In the genomic region with DNA sequence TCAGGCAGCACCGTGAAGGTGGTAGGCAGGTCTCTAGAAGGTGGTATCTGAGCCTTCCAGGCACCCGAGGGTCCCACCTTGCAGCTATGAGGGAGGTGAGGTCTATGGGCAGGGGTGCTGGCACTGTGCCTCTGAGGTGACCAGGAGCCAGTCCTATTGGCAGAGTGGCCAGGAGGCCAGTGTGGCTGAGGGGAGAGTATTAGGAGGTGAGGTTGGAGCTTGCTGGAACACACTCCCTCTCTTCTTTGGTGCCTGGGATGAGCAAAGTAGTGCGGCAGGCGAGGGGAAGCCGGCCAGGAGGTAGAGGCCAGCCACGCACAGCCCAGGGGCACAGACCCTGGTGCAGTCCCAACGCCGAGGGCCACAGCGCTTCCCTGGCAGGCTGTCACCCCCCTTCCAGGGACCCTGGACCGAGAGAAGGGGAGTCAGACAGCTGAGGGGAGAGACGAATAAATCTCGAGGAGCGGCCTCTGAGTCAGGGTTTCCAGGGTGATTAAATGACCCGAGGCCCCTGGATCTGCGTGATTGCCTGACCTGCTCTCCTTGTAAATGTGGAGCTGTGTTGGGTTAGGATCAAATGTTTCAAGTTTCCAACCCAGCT, we compare ENCODE assay signal across 18 cellular contexts.
A peak's percentile ranks its signal among the peaks of the same experiment; 100 is the strongest.
DNase-seq lines count a peak whose midpoint lies in the region; ATAC-seq, FAIRE-seq and TF ChIP-seq lines count a peak whose summit lies in the region.
"Had no signal": no experiment of that assay in that cellular context is flagged by ENCODE, and none has a peak within 500 bp of the region (broad histone marks: within the 10 kb centered on the region; RNA-seq: fewer than 3 reads in every experiment).

No MANE protein-coding gene starts in this region.

- H3K27ac Mint-ChIP-seq in T-cell = no peak overlapping the region
- H3K27ac Mint-ChIP-seq: activated CD8-positive, alpha-beta memory T cell treated with anti-CD3 and anti-CD28 coated beads, Interleukin-2, amount 10 ng/mL, durations not matched to agents 7 days and 5 days; activated naive CD8-positive, alpha-beta T cell treated with anti-CD3 and anti-CD28 coated beads for 36 hours; dendritic cell treated with granulocyte-macrophage colony-stimulating factor and Interleukin-4, amounts not matched to agents 40 ng/mL and 50 ng/mL, for 4 days; naive thymus-derived CD4-positive, alpha-beta T cell had no signal

- H3K27me3 ChIP-seq in AG04450 (ENCODE audit: control insufficient read depth, insufficient read depth, low read length) (no peaks in the 10 kb centered on the region), SJCRH30 (no peaks in the 10 kb centered on the region), gastroesophageal sphincter (no peaks in the 10 kb centered on the region), rectal smooth muscle tissue (ENCODE audit: control insufficient read depth, insufficient read depth, low read length) (no peaks in the 10 kb centered on the region)

- H3K4me1 ChIP-seq in SJCRH30 = peaks cover 21% of the 10 kb centered on the region
- peaks cover 0 to 42% (median 0%) of the 10 kb centered on the region in 3 donors for H3K4me1 ChIP-seq in gastroesophageal sphincter
- peaks cover 12% of the 10 kb centered on the region for H3K4me1 ChIP-seq in rectal smooth muscle tissue (ENCODE audit: control insufficient read depth, insufficient read depth, low read length)

- no peaks in the 10 kb centered on the region for H3K36me3 ChIP-seq in SJCRH30
- H3K36me3 ChIP-seq in gastroesophageal sphincter = peaks cover 0 to 14% of the 10 kb centered on the region in 2 donors
- H3K36me3 ChIP-seq in rectal smooth muscle tissue (ENCODE audit: control insufficient read depth, insufficient read depth, low read length) = no peaks in the 10 kb centered on the region

- H3K27me3 Mint-ChIP-seq in T-cell = no peaks in the 10 kb centered on the region
- H3K27me3 Mint-ChIP-seq: activated naive CD8-positive, alpha-beta T cell treated with anti-CD3 and anti-CD28 coated beads for 36 hours; dendritic cell treated with granulocyte-macrophage colony-stimulating factor and Interleukin-4, amounts not matched to agents 40 ng/mL and 50 ng/mL, for 4 days had no signal

- TF ChIP-seq POLR2A in gastroesophageal sphincter (IDR thresholded peaks at IDR 0.05) = no peak

- CTCF ChIA-PET in AG04450 (lab: Charles Lee) = interaction anchor here (1.0 to 2.7 kb wide), 3 partner anchors 63 to 280 kb away, joined by 3 to 8 read pairs (median 4); no protein-coding TSS in a partner anchor
- CTCF ChIA-PET in T-cell (lab: Charles Lee) = no interaction called here

- peaks cover 24% of the 10 kb centered on the region for H3K36me3 Mint-ChIP-seq in T-cell

- no peak for TF ChIP-seq CTCF in AG04450 (IDR thresholded peaks at IDR 0.05; ENCODE audit: low read depth, low read length)
- TF ChIP-seq CTCF in gastroesophageal sphincter (IDR thresholded peaks at IDR 0.05) = no peak
- TF ChIP-seq CTCF in D721Med (IDR thresholded peaks at IDR 0.05; ENCODE audit: insufficient read depth, missing control alignments) = no peak

- TF ChIP-seq EP300 in gastroesophageal sphincter (IDR thresholded peaks at IDR 0.05) = no peak

- peaks cover 14% of the 10 kb centered on the region for H3K9me3 ChIP-seq in AG04450 (ENCODE audit: control insufficient read depth, insufficient read depth, low read length)
- peaks cover 17% of the 10 kb centered on the region; the same call in 1 of the 2 replicates for H3K9me3 ChIP-seq in SJCRH30 (replicated peaks)
- peaks cover 0 to 23% (median 0%) of the 10 kb centered on the region in 3 donors for H3K9me3 ChIP-seq in gastroesophageal sphincter

- H3K27ac ChIP-seq in AG04450 (ENCODE audit: low read depth, low read length) (peak overlapping the region; percentile 96), SJCRH30 (peak overlapping the region; percentile 80), gastroesophageal sphincter (peak overlapping the region in 3 of 4 donors; percentile 37 to 66 (median 65)), rectal smooth muscle tissue (ENCODE audit: low read depth, low read length) (peak overlapping the region; percentile 69)
- H3K27ac ChIP-seq: VCaP had no signal

- DNase-seq in AG04450 (ENCODE audit: low read depth, low spot score) = no peak
- DNase-seq in SJCRH30 = peak; percentile 31 to 49
- DNase-seq in D721Med (ENCODE audit: insufficient read length, low spot score) = no peak
- DNase-seq in NCI-H187 treated with DMSO at 0.1 percent for 48 hours (lab: John Stamatoyannopoulos, UW) = no peak
- no peak for DNase-seq in T-cell
- DNase-seq: ACHN; activated CD8-positive, alpha-beta memory T cell treated with anti-CD3 and anti-CD28 coated beads, Interleukin-2, amount 10 ng/mL, durations not matched to agents 7 days and 5 days; activated naive CD8-positive, alpha-beta T cell treated with anti-CD3 and anti-CD28 coated beads for 36 hours; naive thymus-derived CD4-positive, alpha-beta T cell; NCI-H1436; NCI-H774; SHP77; stimulated activated CD4-positive, alpha-beta T cell treated with anti-CD3 and anti-CD28 coated beads, Interleukin-12 subunit alpha, Interleukin-12 subunit beta, amount 100 ng/mL, for 4 hours had no signal

- POLR2A ChIA-PET in AG04450 (lab: Yijun Ruan, JAX) = interaction anchor here (0.6 to 1.6 kb wide), 13 partner anchors 11 to 444 kb away, joined by 3 to 12 read pairs (median 5); no protein-coding TSS in a partner anchor
- POLR2A ChIA-PET in T-cell (lab: Charles Lee) = no interaction called here

- H3K4me3 ChIP-seq in AG04450 (ENCODE audit: low read depth, low read length) (no peak overlapping the region), SJCRH30 (peak overlapping the region; percentile 21; the same call in 1 of the 2 replicates), gastroesophageal sphincter (no peak overlapping the region), rectal smooth muscle tissue (ENCODE audit: low read length) (no peak overlapping the region)

- no peak for FAIRE-seq in D721Med (lab: Jason Lieb, UNC)

- no peak for ATAC-seq in gastroesophageal sphincter
- no peak for ATAC-seq in GM21390 (IDR thresholded peaks at IDR 0.05; ENCODE audit: unreplicated experiment)
- ATAC-seq in T-cell (replicated peaks in 1 of 4) = no peak
- ATAC-seq: activated CD8-positive, alpha-beta memory T cell treated with anti-CD3 and anti-CD28 coated beads, Interleukin-2, amount 10 ng/mL, durations not matched to agents 7 days and 5 days; naive thymus-derived CD4-positive, alpha-beta T cell had no signal

- H3K9ac ChIP-seq in rectal smooth muscle tissue (ENCODE audit: low read length) = no peak overlapping the region

- 100% methylated on average over 1 of the region's 15 CpGs; no CpG with 5 or more reads in 1 of the 2 donors for WGBS in gastroesophageal sphincter (ENCODE audit: low coverage in 1 of 2), 2 donors

- H3K4me1 Mint-ChIP-seq in T-cell = no peaks in the 10 kb centered on the region
- H3K4me1 Mint-ChIP-seq: activated CD8-positive, alpha-beta memory T cell treated with anti-CD3 and anti-CD28 coated beads, Interleukin-2, amount 10 ng/mL, durations not matched to agents 7 days and 5 days; activated naive CD8-positive, alpha-beta T cell treated with anti-CD3 and anti-CD28 coated beads for 36 hours had no signal

- H3K4me3 Mint-ChIP-seq in T-cell = no peak overlapping the region
- H3K4me3 Mint-ChIP-seq: activated CD8-positive, alpha-beta memory T cell treated with anti-CD3 and anti-CD28 coated beads, Interleukin-2, amount 10 ng/mL, durations not matched to agents 7 days and 5 days; activated naive CD8-positive, alpha-beta T cell treated with anti-CD3 and anti-CD28 coated beads for 36 hours; dendritic cell treated with granulocyte-macrophage colony-stimulating factor and Interleukin-4, amounts not matched to agents 40 ng/mL and 50 ng/mL, for 4 days; naive thymus-derived CD4-positive, alpha-beta T cell had no signal

- peaks cover 16 to 33% (median 18%) of the 10 kb centered on the region in 3 donors for H3K9me3 Mint-ChIP-seq in T-cell

Comparison
In these comparisons a context has a peak if more than half of its experiments do, and no peak if none do; other contexts are left out.
1. DNase-seq: peak in SJCRH30 (2 of 2); none in AG04450 (single experiment), D721Med (single experiment), NCI-H187 treated with DMSO at 0.1 percent for 48 hours (single experiment) and T-cell (0 of 34).
2. Peak in every context shown above with its lines, with median percentiles within 50 percentile points of each other: H3K27ac ChIP-seq.